Comparison of ENCODE assay signal across 8 cellular contexts in genomic region chr3:69405067-69405466, GRCh38.
"Had no signal": no experiment of that assay in that cellular context is flagged by ENCODE, and none has a peak within 500 bp of the region (broad histone marks: within the 10 kb centered on the region; RNA-seq: fewer than 3 reads in every experiment).

No MANE protein-coding gene starts in this region.

- DNase-seq: GDM1, GF-D8 had no signal

- ATAC-seq: GM12878 had no signal

- FAIRE-seq: G401.6, GM12878, GM12891, GM12892, GM18507, GM19239 had no signal

- H3K4me3 ChIP-seq: GM12878 had no signal
